25 cellular contexts compared by ENCODE assay signal in genomic region chr17:5047446-5047845, GRCh38. TPM values are rescaled to one million over a fixed set of nuclear protein-coding genes. Genes with fewer than 3 reads are reported as not detected.
DNase-seq lines count a peak whose midpoint lies in the region; ATAC-seq, FAIRE-seq and TF ChIP-seq lines count a peak whose summit lies in the region.
"Had no signal": no experiment of that assay in that cellular context is flagged by ENCODE, and none has a peak within 500 bp of the region (broad histone marks: within the 10 kb centered on the region; RNA-seq: fewer than 3 reads in every experiment).

No MANE protein-coding gene starts in this region.

- H3K79me1 ChIP-seq in mesenchymal stem cell (replicated peaks; ENCODE audit: low read length, poor library complexity, severe bottlenecking): no peaks in the 10 kb centered on the region

- H2AK5ac ChIP-seq in mesenchymal stem cell (ENCODE audit: low read length, severe bottlenecking): no peak overlapping the region

- H2BK5ac ChIP-seq in mesenchymal stem cell (ENCODE audit: low read depth, low read length, poor library complexity, severe bottlenecking): no peak overlapping the region

- H3K36me3 Mint-ChIP-seq in CD4-positive, CD25-positive, alpha-beta regulatory T cell: no peaks in the 10 kb centered on the region
- H3K36me3 Mint-ChIP-seq in activated CD8-positive, alpha-beta T cell treated with anti-CD3 and anti-CD28 coated beads for 36 hours (ENCODE audit: low read depth): no peaks in the 10 kb centered on the region

- H3K23ac ChIP-seq in mesenchymal stem cell (ENCODE audit: low read length in 2 of 2): no peak overlapping the region

- no peak for TF ChIP-seq EP300 in A549 (IDR thresholded peaks at IDR 0.05)

- DNase-seq in A549 (ENCODE audit: low read depth in 1 of 2, low spot score in 1 of 2): no peak
- peak in 1 of 3 donors; percentile 33 for DNase-seq in CD4-positive, CD25-positive, alpha-beta regulatory T cell
- DNase-seq in activated CD8-positive, alpha-beta T cell treated with anti-CD3 and anti-CD28 coated beads for 36 hours: no peak
- no peak for DNase-seq in mesenchymal stem cell
- DNase-seq in superior temporal gyrus (ENCODE audit: extremely low spot score): no peak
- no peak for DNase-seq in RWPE1 (ENCODE audit: low spot score)
- DNase-seq: activated gamma-delta T cell; AML-193; colonic mucosa; H7; NCI-H1417; NCI-H2107; NCI-H526; pancreas; stimulated activated naive CD8-positive, alpha-beta T cell treated with anti-CD3 and anti-CD28 coated beads, Interleukin-15, Interleukin-2, amounts not matched to agents 100 U/mL and 50 U/mL, for 24 hours had no signal

- H3K4me1 ChIP-seq in A549: no peaks in the 10 kb centered on the region
- H3K4me1 ChIP-seq in CD4-positive, CD25-positive, alpha-beta regulatory T cell (ENCODE audit: control insufficient read depth, insufficient read depth, low read length, poor library complexity, severe bottlenecking): peaks cover 44% of the 10 kb centered on the region
- H3K4me1 ChIP-seq in mesenchymal stem cell (ENCODE audit: control insufficient read depth, insufficient read depth, low read depth, low read length): peaks cover 1% of the 10 kb centered on the region
- H3K4me1 ChIP-seq: pancreas had no signal

- H3K27ac Mint-ChIP-seq in CD4-positive, CD25-positive, alpha-beta regulatory T cell: peak overlapping the region; percentile 95 to 98 (median 98)
- H3K27ac Mint-ChIP-seq in activated CD8-positive, alpha-beta T cell treated with anti-CD3 and anti-CD28 coated beads for 36 hours: peak overlapping the region; percentile 67

- FAIRE-seq in A549 (lab: Jason Lieb, UNC): peak; percentile 73
- FAIRE-seq: D721Med, GM19239, islet of Langerhans, pancreas had no signal

- TF ChIP-seq POLR2A in A549 (IDR thresholded peaks at IDR 0.05; ENCODE audit: low read length): no peak

- H3K4me3 ChIP-seq in A549 (no peak overlapping the region), mesenchymal stem cell (ENCODE audit: insufficient read depth in 1 of 2, low read depth in 1 of 2, low read length in 2 of 2) (no peak overlapping the region)
- H3K4me3 ChIP-seq in CD4-positive, CD25-positive, alpha-beta regulatory T cell (ENCODE audit: low read depth, low read length): peak overlapping the region; percentile 37
- H3K4me3 ChIP-seq: colonic mucosa, hepatocyte, lung, pancreas, tibial nerve had no signal

- intact Hi-C loops in activated CD8-positive, alpha-beta T cell treated with anti-CD3 and anti-CD28 coated beads for 36 hours (cut with micrococcal nuclease): no loop called here

- no peak overlapping the region for H3K18ac ChIP-seq in mesenchymal stem cell (ENCODE audit: low read depth in 1 of 2, low read length in 2 of 2)

- WGBS in A549 (ENCODE audit: missing lambda C conversion rate): 89% methylated on average over 2 of the region's 2 CpGs
- 44% methylated on average over 2 of the region's 2 CpGs for WGBS in mesenchymal stem cell

- H2AFZ ChIP-seq in mesenchymal stem cell (ENCODE audit: low read depth, low read length): no peak overlapping the region
- H2AFZ ChIP-seq: hepatocyte had no signal

- no peak overlapping the region for H2BK15ac ChIP-seq in mesenchymal stem cell (ENCODE audit: low read depth, poor library complexity, severe bottlenecking)

- ATAC-seq in A549 (no peak), GM18520 (IDR thresholded peaks at IDR 0.05; ENCODE audit: unreplicated experiment) (no peak), GM21529 (IDR thresholded peaks at IDR 0.05; ENCODE audit: unreplicated experiment) (no peak)
- no peak for ATAC-seq in CD4-positive, CD25-positive, alpha-beta regulatory T cell (ENCODE audit: low read depth in 2 of 2)
- no peak for ATAC-seq in activated CD8-positive, alpha-beta T cell treated with anti-CD3 and anti-CD28 coated beads for 36 hours
- ATAC-seq: pancreas; stimulated activated naive CD8-positive, alpha-beta T cell treated with anti-CD3 and anti-CD28 coated beads, Interleukin-15, Interleukin-2, amounts not matched to agents 100 U/mL and 50 U/mL, for 24 hours had no signal

- H2BK12ac ChIP-seq in mesenchymal stem cell (ENCODE audit: low read length in 2 of 2): no peak overlapping the region

- H3K36me3 ChIP-seq in CD4-positive, CD25-positive, alpha-beta regulatory T cell (ENCODE audit: control insufficient read depth, insufficient read depth, low read length): no peaks in the 10 kb centered on the region
- H3K36me3 ChIP-seq in mesenchymal stem cell (ENCODE audit: control insufficient read depth in 1 of 2, insufficient read depth in 2 of 2, low read depth in 1 of 2, low read length in 2 of 2): no peaks in the 10 kb centered on the region
- H3K36me3 ChIP-seq: colonic mucosa, pancreas, tibial nerve had no signal

- H4K91ac ChIP-seq in mesenchymal stem cell (ENCODE audit: low read length): no peak overlapping the region

- no peak for TF ChIP-seq RAD21 in A549 (conservative IDR thresholded peaks at IDR 0.05 in 1 of 2, IDR thresholded peaks at IDR 0.05 in 1 of 2)

- H3K9me3 ChIP-seq in A549 (no peaks in the 10 kb centered on the region), mesenchymal stem cell (ENCODE audit: control insufficient read depth, low read length) (no peaks in the 10 kb centered on the region)
- no peaks in the 10 kb centered on the region for H3K9me3 ChIP-seq in CD4-positive, CD25-positive, alpha-beta regulatory T cell (ENCODE audit: control insufficient read depth in 2 of 2, low read length in 2 of 2)
- H3K9me3 ChIP-seq: colonic mucosa, pancreas, tibial nerve had no signal

- no peak overlapping the region for H2BK120ac ChIP-seq in mesenchymal stem cell (ENCODE audit: low read depth, low read length)

- peak overlapping the region; percentile 41 to 80 (median 58) for H3K4me3 Mint-ChIP-seq in CD4-positive, CD25-positive, alpha-beta regulatory T cell
- H3K4me3 Mint-ChIP-seq in activated CD8-positive, alpha-beta T cell treated with anti-CD3 and anti-CD28 coated beads for 36 hours: no peak overlapping the region

- H4K8ac ChIP-seq in mesenchymal stem cell (ENCODE audit: low read length): no peak overlapping the region

- H3K4ac ChIP-seq in mesenchymal stem cell (ENCODE audit: low read depth in 1 of 2, low read length in 2 of 2): no peak overlapping the region

- no peak overlapping the region for H3K14ac ChIP-seq in mesenchymal stem cell (ENCODE audit: low read length in 2 of 2)

- peak overlapping the region; percentile 22 for H3K9ac ChIP-seq in mesenchymal stem cell (ENCODE audit: low read length)

- POLR2A ChIA-PET in A549 (lab: Yijun Ruan, JAX) (no interaction called here), RWPE1 (lab: Yijun Ruan, JAX; ENCODE audit: low non-redundant PET) (no interaction called here)
- POLR2A ChIA-PET in activated CD8-positive, alpha-beta T cell treated with anti-CD3 and anti-CD28 coated beads for 36 hours (lab: Charles Lee): interaction anchor here (0.6 to 1.9 kb wide), 4 partner anchors 13 to 36 kb away, joined by 3 to 5 read pairs (median 4); partner anchors contain the start of gene SLC52A1

- H3K9me3 Mint-ChIP-seq in CD4-positive, CD25-positive, alpha-beta regulatory T cell: peaks cover 0 to 2% (median 0%) of the 10 kb centered on the region in 7 donors
- H3K9me3 Mint-ChIP-seq in activated CD8-positive, alpha-beta T cell treated with anti-CD3 and anti-CD28 coated beads for 36 hours: no peaks in the 10 kb centered on the region

- H3K27ac ChIP-seq in A549: no peak overlapping the region
- H3K27ac ChIP-seq in CD4-positive, CD25-positive, alpha-beta regulatory T cell (ENCODE audit: insufficient read depth, low read length, poor library complexity, severe bottlenecking): no peak overlapping the region
- no peak overlapping the region for H3K27ac ChIP-seq in mesenchymal stem cell (ENCODE audit: low read length, poor library complexity, severe bottlenecking)
- no peak overlapping the region for H3K27ac ChIP-seq in RWPE1
- H3K27ac ChIP-seq: colonic mucosa, hepatocyte, HL-60, pancreas, tibial nerve had no signal

- H3K4me2 ChIP-seq in A549 (no peak overlapping the region), mesenchymal stem cell (ENCODE audit: low read length, poor library complexity, severe bottlenecking) (no peak overlapping the region)
- H3K4me2 ChIP-seq: hepatocyte had no signal

- H3K27me3 Mint-ChIP-seq in CD4-positive, CD25-positive, alpha-beta regulatory T cell: no peaks in the 10 kb centered on the region
- H3K27me3 Mint-ChIP-seq in activated CD8-positive, alpha-beta T cell treated with anti-CD3 and anti-CD28 coated beads for 36 hours: no peaks in the 10 kb centered on the region

- TF ChIP-seq CTCF in A549 (IDR thresholded peaks at IDR 0.05) (no peak), RWPE1 (conservative IDR thresholded peaks at IDR 0.05; ENCODE audit: low read depth) (no peak)
- no peak for TF ChIP-seq CTCF in activated CD8-positive, alpha-beta T cell treated with anti-CD3 and anti-CD28 coated beads for 36 hours (IDR thresholded peaks at IDR 0.05)

- no peaks in the 10 kb centered on the region for H3K27me3 ChIP-seq in CD4-positive, CD25-positive, alpha-beta regulatory T cell (ENCODE audit: control insufficient read depth, insufficient read depth, low read length)
- H3K27me3 ChIP-seq in mesenchymal stem cell (ENCODE audit: control insufficient read depth in 1 of 2, insufficient read depth in 1 of 2, low read length in 2 of 2): no peaks in the 10 kb centered on the region
- H3K27me3 ChIP-seq: colonic mucosa, hepatocyte, pancreas, tibial nerve had no signal

- CTCF ChIA-PET in A549 (lab: Yijun Ruan, JAX): interaction anchor here (0.6 to 5.6 kb wide), 5 partner anchors 15 to 93 kb away, joined by 3 to 42 read pairs (median 3); no protein-coding TSS in a partner anchor
- CTCF ChIA-PET in activated CD8-positive, alpha-beta T cell treated with anti-CD3 and anti-CD28 coated beads for 36 hours (lab: Charles Lee): interaction anchor here (0.8 to 0.9 kb wide), 2 partner anchors 14 to 17 kb away, joined by 3 to 4 read pairs; no protein-coding TSS in a partner anchor
- CTCF ChIA-PET in RWPE1 (lab: Yijun Ruan, JAX): no interaction called here

- H3K4me1 Mint-ChIP-seq in CD4-positive, CD25-positive, alpha-beta regulatory T cell: peaks cover 19 to 79% (median 42%) of the 10 kb centered on the region in 4 donors
- peaks cover 39% of the 10 kb centered on the region for H3K4me1 Mint-ChIP-seq in activated CD8-positive, alpha-beta T cell treated with anti-CD3 and anti-CD28 coated beads for 36 hours (ENCODE audit: low read depth)

RNA-seq across cellular contexts. Expression of gene SLC52A1, which starts 12.2 kb away (rescaled TPM):
- polyA plus RNA-seq in A549 (2011; rRNA removed): 1.4 and 1.9 TPM in 2 replicates
- 0.63 and 0.87 TPM in 2 replicates for polyA plus RNA-seq in A549 (2012; cell fraction: cytosol; rRNA removed)
- polyA plus RNA-seq in A549 (2012; cell fraction: nucleus; rRNA removed): 3.2 and 3.4 TPM in 2 replicates
- polyA plus RNA-seq in A549 (2017; fragmentation: RNase III; extraction: RNeasy Plus Mini Kit Qiagen cat#74134 plus additional on column Dnase treatment): 1.0 to 1.4 TPM (median 1.3 TPM) in 3 replicates
- 1.5 and 1.7 TPM in 2 replicates for polyA minus RNA-seq in A549 (2011; rRNA and poly(A)+ RNA removed)
- 0.22 TPM for total RNA-seq in CD4-positive, CD25-positive, alpha-beta regulatory T cell
- under 1 TPM in 2 of 4 donors, not detected in 2; 0.27 to 0.41 TPM for polyA plus RNA-seq in CD4-positive, CD25-positive, alpha-beta regulatory T cell
- total RNA-seq in activated CD8-positive, alpha-beta T cell treated with anti-CD3 and anti-CD28 coated beads for 36 hours: under 1 TPM; 0.13 to 0.14 TPM
- polyA plus RNA-seq in mesenchymal stem cell (2013, experiment 1 of 2): not detected
- not detected for polyA plus RNA-seq in mesenchymal stem cell (2013, experiment 2 of 2)
- total RNA-seq: G401, pancreas, tibial nerve had no signal
- polyA plus RNA-seq: hepatocyte had no signal

RNA-seq across cellular contexts. Expression of gene ZFP3, which starts 30.8 kb away (rescaled TPM):
- 4.1 and 4.8 TPM in 2 replicates for polyA plus RNA-seq in A549 (2011; rRNA removed)
- 0.58 and 0.78 TPM in 2 replicates for polyA plus RNA-seq in A549 (2012; cell fraction: cytosol; rRNA removed)
- polyA plus RNA-seq in A549 (2012; cell fraction: nucleus; rRNA removed): 0.48 and 0.78 TPM in 2 replicates
- 1.6 to 1.9 TPM (median 1.7 TPM) in 3 replicates for polyA plus RNA-seq in A549 (2017; fragmentation: RNase III; extraction: RNeasy Plus Mini Kit Qiagen cat#74134 plus additional on column Dnase treatment)
- polyA minus RNA-seq in A549 (2011; rRNA and poly(A)+ RNA removed): 2.6 and 3.3 TPM in 2 replicates
- 2.5 TPM for total RNA-seq in CD4-positive, CD25-positive, alpha-beta regulatory T cell
- 1 to 10 TPM in 2 of 4 donors, under 1 TPM in 2; 0.32 to 2.0 (median 1.3) TPM for polyA plus RNA-seq in CD4-positive, CD25-positive, alpha-beta regulatory T cell
- 1 to 10 TPM; 1.5 to 1.9 TPM for total RNA-seq in activated CD8-positive, alpha-beta T cell treated with anti-CD3 and anti-CD28 coated beads for 36 hours
- not detected for polyA plus RNA-seq in mesenchymal stem cell (2013, experiment 1 of 2)
- polyA plus RNA-seq in mesenchymal stem cell (2013, experiment 2 of 2): not detected
- total RNA-seq: G401 had no signal

RNA-seq across cellular contexts. Expression of gene KIF1C, which starts 49.7 kb away (rescaled TPM):
- 42.0 and 48.4 TPM in 2 replicates for polyA plus RNA-seq in A549 (2011; rRNA removed)
- polyA plus RNA-seq in A549 (2012; cell fraction: cytosol; rRNA removed): 37.4 and 38.1 TPM in 2 replicates
- polyA plus RNA-seq in A549 (2012; cell fraction: nucleus; rRNA removed): 33.1 and 36.2 TPM in 2 replicates
- polyA plus RNA-seq in A549 (2017; fragmentation: RNase III; extraction: RNeasy Plus Mini Kit Qiagen cat#74134 plus additional on column Dnase treatment): 74.0 to 77.4 TPM (median 76.5 TPM) in 3 replicates
- 64.5 and 68.4 TPM in 2 replicates for polyA minus RNA-seq in A549 (2011; rRNA and poly(A)+ RNA removed)
- 22.9 TPM for total RNA-seq in CD4-positive, CD25-positive, alpha-beta regulatory T cell
- 1 to 10 TPM; 2.6 to 4.6 (median 3.8) TPM for polyA plus RNA-seq in CD4-positive, CD25-positive, alpha-beta regulatory T cell
- 10 to 100 TPM; 35.7 to 37.4 TPM for total RNA-seq in activated CD8-positive, alpha-beta T cell treated with anti-CD3 and anti-CD28 coated beads for 36 hours
- polyA plus RNA-seq in mesenchymal stem cell (2013, experiment 1 of 2): 39.8 TPM
- polyA plus RNA-seq in mesenchymal stem cell (2013, experiment 2 of 2): 38.7 TPM

RNA-seq across cellular contexts. Expression of gene INCA1, which starts 50.1 kb away (rescaled TPM):
- polyA plus RNA-seq in A549 (2011; rRNA removed) (0.66 and 0.86 TPM in 2 replicates), A549 (2017; fragmentation: RNase III; extraction: RNeasy Plus Mini Kit Qiagen cat#74134 plus additional on column Dnase treatment) (1.1 to 1.3 TPM (median 1.1 TPM) in 3 replicates)
- 0.75 and 1.3 TPM in 2 replicates for polyA plus RNA-seq in A549 (2012; cell fraction: cytosol; rRNA removed)
- 1.7 and 2.0 TPM in 2 replicates for polyA plus RNA-seq in A549 (2012; cell fraction: nucleus; rRNA removed)
- polyA minus RNA-seq in A549 (2011; rRNA and poly(A)+ RNA removed): 0.58 and 1.6 TPM in 2 replicates
- not detected for total RNA-seq in CD4-positive, CD25-positive, alpha-beta regulatory T cell
- under 1 TPM in 1 of 4 donors, not detected in 3; 0.99 TPM for polyA plus RNA-seq in CD4-positive, CD25-positive, alpha-beta regulatory T cell
- under 1 TPM in 1 of 2 experiments, not detected in 1; 0.63 TPM for total RNA-seq in activated CD8-positive, alpha-beta T cell treated with anti-CD3 and anti-CD28 coated beads for 36 hours
- polyA plus RNA-seq in mesenchymal stem cell (2013, experiment 1 of 2): 0.83 TPM
- 0.70 TPM for polyA plus RNA-seq in mesenchymal stem cell (2013, experiment 2 of 2)

RNA-seq across cellular contexts. Expression of gene CAMTA2, which starts 60.0 kb away (rescaled TPM):
- 12.4 and 17.7 TPM in 2 replicates for polyA plus RNA-seq in A549 (2011; rRNA removed)
- 25.8 and 28.1 TPM in 2 replicates for polyA plus RNA-seq in A549 (2012; cell fraction: cytosol; rRNA removed)
- 133 and 137 TPM in 2 replicates for polyA plus RNA-seq in A549 (2012; cell fraction: nucleus; rRNA removed)
- 30.1 to 33.8 TPM (median 30.3 TPM) in 3 replicates for polyA plus RNA-seq in A549 (2017; fragmentation: RNase III; extraction: RNeasy Plus Mini Kit Qiagen cat#74134 plus additional on column Dnase treatment)
- 14.2 and 16.1 TPM in 2 replicates for polyA minus RNA-seq in A549 (2011; rRNA and poly(A)+ RNA removed)
- total RNA-seq in CD4-positive, CD25-positive, alpha-beta regulatory T cell: 69.8 TPM
- 1 to 10 TPM; 4.7 to 7.9 (median 6.0) TPM for polyA plus RNA-seq in CD4-positive, CD25-positive, alpha-beta regulatory T cell
- total RNA-seq in activated CD8-positive, alpha-beta T cell treated with anti-CD3 and anti-CD28 coated beads for 36 hours: 10 to 100 TPM; 91.5 to 99.0 TPM
- polyA plus RNA-seq in mesenchymal stem cell (2013, experiment 1 of 2): 51.0 TPM
- polyA plus RNA-seq in mesenchymal stem cell (2013, experiment 2 of 2): 49.6 TPM
